9 cellular contexts compared by ENCODE assay signal in genomic region chr3:141426404-141427034, GRCh38. TPM values are rescaled to one million over a fixed set of nuclear protein-coding genes. Genes with fewer than 3 reads are reported as not detected.
DNase-seq lines count a peak whose midpoint lies in the region; ATAC-seq and TF ChIP-seq lines count a peak whose summit lies in the region.
"Had no signal": no experiment of that assay in that cellular context is flagged by ENCODE, and none has a peak within 500 bp of the region (broad histone marks: within the 10 kb centered on the region; RNA-seq: fewer than 3 reads in every experiment).

No MANE protein-coding gene starts in this region.

- H3K27me3 ChIP-seq in HUES48 (ENCODE audit: control insufficient read depth, insufficient read depth, low read length) (no peaks in the 10 kb centered on the region), stomach (no peaks in the 10 kb centered on the region)

- no peak for TF ChIP-seq POLR2A in stomach (IDR thresholded peaks at IDR 0.05)

- H3K36me3 ChIP-seq in HUES48 (ENCODE audit: control insufficient read depth, insufficient read depth, low read length) (no peaks in the 10 kb centered on the region), stomach (peaks cover 4 to 41% (median 22%) of the 10 kb centered on the region in 4 donors)

- TF ChIP-seq EP300 in stomach (IDR thresholded peaks at IDR 0.05), result no peak

- H3K9me3 ChIP-seq in HUES48 (ENCODE audit: control insufficient read depth, insufficient read depth, low read length), result no peaks in the 10 kb centered on the region
- no peaks in the 10 kb centered on the region for H3K9me3 ChIP-seq in stomach

- H3K27ac ChIP-seq in HUES48 (ENCODE audit: low read depth, low read length) (peak overlapping the region; percentile 1), stomach (peak overlapping the region; percentile 62 to 88 (median 82))

- intact Hi-C loops in stomach (cut with DNase I; ENCODE audit: low total_unique reads), result no loop called here

- H3K4me3 ChIP-seq in HUES48 (ENCODE audit: low read depth, low read length) (no peak overlapping the region), cardiac fibroblast (replicated peaks in 1 of 2; ENCODE audit: low read depth in 2 of 2, low read length in 2 of 2) (no peak overlapping the region), stomach (no peak overlapping the region)

- H3K9ac ChIP-seq in HUES48 (ENCODE audit: low read depth, low read length), result no peak overlapping the region

- WGBS in stomach, 5 donors, result 9 to 31% (median 14%) methylated on average over 9 of the region's 9 CpGs

- ATAC-seq in GM21825 (IDR thresholded peaks at IDR 0.05; ENCODE audit: unreplicated experiment), result no peak
- ATAC-seq in GM21423 (IDR thresholded peaks at IDR 0.05; ENCODE audit: unreplicated experiment), result no peak
- no peak for ATAC-seq in GM21360 (IDR thresholded peaks at IDR 0.05; ENCODE audit: unreplicated experiment)

- peaks cover 12% of the 10 kb centered on the region for H3K4me1 ChIP-seq in HUES48 (ENCODE audit: control insufficient read depth, insufficient read depth, low read length)
- H3K4me1 ChIP-seq in stomach, result peaks cover 31 to 91% (median 62%) of the 10 kb centered on the region in 4 donors

- TF ChIP-seq CTCF in cardiac fibroblast (IDR thresholded peaks at IDR 0.05; ENCODE audit: low read depth, low read length) (no peak), stomach (IDR thresholded peaks at IDR 0.05) (no peak)

- DNase-seq in cardiac fibroblast (ENCODE audit: low read depth in 2 of 2), result peak; percentile 73 to 93
- DNase-seq in islet precursor cell, result peak; percentile 60
- peak; percentile 88 for DNase-seq in stomach
- no peak for DNase-seq in stimulated activated naive CD4-positive, alpha-beta T cell (lab: John Stamatoyannopoulos, UW)
- DNase-seq: RPMI8226 had no signal

RNA-seq across cellular contexts. Expression of gene ZBTB38, which starts 58.2 kb away (rescaled TPM):
- total RNA-seq in stomach, result 100 to 1,000 TPM in 1 of 5 donors, 10 to 100 TPM in 4; 26.9 to 253 (median 64.3) TPM
- polyA plus RNA-seq in stomach, result 10 to 100 TPM in 1 of 3 donors, 1 to 10 TPM in 2; 5.3 to 10.7 (median 9.5) TPM

Comparison
In these comparisons a context has a peak if more than half of its experiments do, and no peak if none do; other contexts are left out.
1. DNase-seq: peak in cardiac fibroblast (2 of 2), islet precursor cell (single experiment) and stomach (single experiment); none in stimulated activated naive CD4-positive, alpha-beta T cell (0 of 6).